Comparison of ENCODE assay signal across 8 cellular contexts in genomic region chr17:62423647-62424461, GRCh38.
DNase-seq lines count a peak whose midpoint lies in the region; ATAC-seq and TF ChIP-seq lines count a peak whose summit lies in the region.
"Not testable (repeated sequence)": the region's sequence is repeated elsewhere in the genome, so short reads cannot be mapped to it uniquely, and the experiment has no call there.

A gene with protein sequence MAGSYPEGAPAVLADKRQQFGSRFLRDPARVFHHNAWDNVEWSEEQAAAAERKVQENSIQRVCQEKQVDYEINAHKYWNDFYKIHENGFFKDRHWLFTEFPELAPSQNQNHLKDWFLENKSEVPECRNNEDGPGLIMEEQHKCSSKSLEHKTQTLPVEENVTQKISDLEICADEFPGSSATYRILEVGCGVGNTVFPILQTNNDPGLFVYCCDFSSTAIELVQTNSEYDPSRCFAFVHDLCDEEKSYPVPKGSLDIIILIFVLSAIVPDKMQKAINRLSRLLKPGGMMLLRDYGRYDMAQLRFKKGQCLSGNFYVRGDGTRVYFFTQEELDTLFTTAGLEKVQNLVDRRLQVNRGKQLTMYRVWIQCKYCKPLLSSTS (plus strand): TSS chr17:62423897. CDS start chr17:62423903, 6 bp downstream.

- not testable (repeated sequence) for TF ChIP-seq CTCF in WI38 (IDR thresholded peaks at IDR 0.05; ENCODE audit: low read depth, low read length)
- peak; percentile 39 for TF ChIP-seq CTCF in cardiac fibroblast (IDR thresholded peaks at IDR 0.05; ENCODE audit: low read depth, low read length)

- peak; percentile 92 for ATAC-seq in GM19023 (IDR thresholded peaks at IDR 0.05; ENCODE audit: unreplicated experiment)
- ATAC-seq in HG03196 (IDR thresholded peaks at IDR 0.05; ENCODE audit: unreplicated experiment): peak; percentile 91

- DNase-seq in AG20443 (ENCODE audit: low spot score): peak; percentile 81
- DNase-seq in NCI-H2227 treated with DMSO at 0.1 percent for 48 hours (lab: John Stamatoyannopoulos, UW): peak; percentile 90
- DNase-seq in cardiac fibroblast (ENCODE audit: low read depth in 2 of 2): peak; percentile 74 to 82
- peak; percentile 89 for DNase-seq in inferior parietal cortex (ENCODE audit: extremely low spot score)
- DNase-seq in stimulated activated CD4-positive, alpha-beta T cell treated with anti-CD3 and anti-CD28 coated beads, Interleukin-12 subunit alpha, Interleukin-12 subunit beta, amount 100 ng/mL, for 24 hours (ENCODE audit: low read depth in 2 of 2): peak; percentile 81 to 87

- H3K4me3 ChIP-seq in WI38 (ENCODE audit: low read depth, low read length): peak within 1 kb of the TSS; percentile 76
- peak within 1 kb of the TSS; percentile 76 to 77 for H3K4me3 ChIP-seq in cardiac fibroblast (replicated peaks in 1 of 2; ENCODE audit: low read depth in 2 of 2, low read length in 2 of 2)

Comparison
In these comparisons a context has a peak if more than half of its experiments do, and no peak if none do; other contexts are left out.
1. Peak in every context shown above with its lines: DNase-seq, ATAC-seq and H3K4me3 ChIP-seq.